1 cellular context compared by ENCODE assay signal in genomic region chr11:64185323-64186204, GRCh38.
TF ChIP-seq lines count a peak whose summit lies in the region.

STIP1 (plus strand) TSS chr11:64186171; CDS start chr11:64186262, 91 bp downstream.

TF ChIP-seq in SK-N-SH, 30 proteins besides CTCF, POLR2A, EP300 and RAD21 (continued from another document):
- TF ChIP-seq, protein P1, sequence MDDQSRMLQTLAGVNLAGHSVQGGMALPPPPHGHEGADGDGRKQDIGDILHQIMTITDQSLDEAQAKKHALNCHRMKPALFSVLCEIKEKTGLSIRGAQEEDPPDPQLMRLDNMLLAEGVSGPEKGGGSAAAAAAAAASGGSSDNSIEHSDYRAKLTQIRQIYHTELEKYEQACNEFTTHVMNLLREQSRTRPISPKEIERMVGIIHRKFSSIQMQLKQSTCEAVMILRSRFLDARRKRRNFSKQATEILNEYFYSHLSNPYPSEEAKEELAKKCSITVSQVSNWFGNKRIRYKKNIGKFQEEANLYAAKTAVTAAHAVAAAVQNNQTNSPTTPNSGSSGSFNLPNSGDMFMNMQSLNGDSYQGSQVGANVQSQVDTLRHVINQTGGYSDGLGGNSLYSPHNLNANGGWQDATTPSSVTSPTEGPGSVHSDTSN (IDR thresholded peaks at IDR 0.05), result peak; percentile 99
- TF ChIP-seq JUND (IDR thresholded peaks at IDR 0.05) (no peak), FOXJ3 (CRISPR knock-in tag; IDR thresholded peaks at IDR 0.05) (no peak), USF2 (IDR thresholded peaks at IDR 0.05; ENCODE audit: borderline replicate concordance, low read depth, low read length) (peak; percentile 21; the same call in 1 of the 2 replicates), CHD2 (IDR thresholded peaks at IDR 0.05; ENCODE audit: low read length, partially characterized antibody) (peak; percentile 97)
- TF ChIP-seq, protein P2, sequence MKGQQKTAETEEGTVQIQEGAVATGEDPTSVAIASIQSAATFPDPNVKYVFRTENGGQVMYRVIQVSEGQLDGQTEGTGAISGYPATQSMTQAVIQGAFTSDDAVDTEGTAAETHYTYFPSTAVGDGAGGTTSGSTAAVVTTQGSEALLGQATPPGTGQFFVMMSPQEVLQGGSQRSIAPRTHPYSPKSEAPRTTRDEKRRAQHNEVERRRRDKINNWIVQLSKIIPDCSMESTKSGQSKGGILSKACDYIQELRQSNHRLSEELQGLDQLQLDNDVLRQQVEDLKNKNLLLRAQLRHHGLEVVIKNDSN (IDR thresholded peaks at IDR 0.05; ENCODE audit: borderline replicate concordance, low read depth), result peak; percentile 91
